In genomic region chr7:135213831-135214230, GRCh38 we compare ENCODE assay signal across 17 cellular contexts. TPM values are rescaled to one million over a fixed set of nuclear protein-coding genes. Genes with fewer than 3 reads are reported as not detected.
A peak's percentile ranks its signal among the peaks of the same experiment; 100 is the strongest.
DNase-seq lines count a peak whose midpoint lies in the region; ATAC-seq and TF ChIP-seq lines count a peak whose summit lies in the region.
"Had no signal": no experiment of that assay in that cellular context is flagged by ENCODE, and none has a peak within 500 bp of the region (broad histone marks: within the 10 kb centered on the region; RNA-seq: fewer than 3 reads in every experiment).

No MANE protein-coding gene starts in this region.

- no peak overlapping the region for H2BK15ac ChIP-seq in mesendoderm (replicated peaks; ENCODE audit: low read depth)

- H3K27me3 ChIP-seq in breast epithelium (no peaks in the 10 kb centered on the region), mesendoderm (ENCODE audit: insufficient read depth, low read length, poor library complexity) (no peaks in the 10 kb centered on the region)
- H3K27me3 ChIP-seq: BLaER1 had no signal

- TF ChIP-seq CTCF in MCF 10A (IDR thresholded peaks at IDR 0.05; ENCODE audit: unreplicated experiment) (no peak), breast epithelium (IDR thresholded peaks at IDR 0.05) (no peak), epithelial cell of esophagus (IDR thresholded peaks at IDR 0.05; ENCODE audit: insufficient read depth, low read depth, low read length, missing control alignments) (no peak), GM10266 (IDR thresholded peaks at IDR 0.05; ENCODE audit: control insufficient read depth, insufficient read depth, low read depth, missing control alignments) (no peak)

- no peak overlapping the region for H3K27ac ChIP-seq in breast epithelium
- no peak overlapping the region for H3K27ac ChIP-seq in mesendoderm (ENCODE audit: low read depth, low read length)
- H3K27ac ChIP-seq: BLaER1 had no signal

- no peak for TF ChIP-seq POLR2A in breast epithelium (IDR thresholded peaks at IDR 0.05)

- H3K4me3 ChIP-seq in breast epithelium: no peak overlapping the region
- H3K4me3 ChIP-seq in epithelial cell of esophagus (ENCODE audit: low read length): no peak overlapping the region
- H3K4me3 ChIP-seq in mesendoderm (ENCODE audit: low read length): no peak overlapping the region
- H3K4me3 ChIP-seq: BLaER1 had no signal

- no peak overlapping the region for H2BK5ac ChIP-seq in mesendoderm (ENCODE audit: low read length)

- H4K8ac ChIP-seq in mesendoderm (ENCODE audit: low read depth, low read length): no peak overlapping the region

- H3K9ac ChIP-seq in mesendoderm (ENCODE audit: low read length): no peak overlapping the region
- H3K9ac ChIP-seq: BLaER1 had no signal

- no peak overlapping the region for H3K4me2 ChIP-seq in mesendoderm (ENCODE audit: low read length)
- H3K4me2 ChIP-seq: BLaER1 had no signal

- H3K36me3 Mint-ChIP-seq in MCF 10A (ENCODE audit: insufficient read depth, unreplicated experiment): no peaks in the 10 kb centered on the region
- H3K36me3 Mint-ChIP-seq in stimulated activated naive B cell treated with anti-CD40 and anti-IgM and Interleukin-4, amounts not matched to agents 10 μg/mL and 1 μg/mL and 100 μg/mL, for 72 hours: peaks cover 9 to 26% of the 10 kb centered on the region in 2 donors

- H3K27ac Mint-ChIP-seq in MCF 10A (ENCODE audit: low read depth, unreplicated experiment): no peak overlapping the region
- H3K27ac Mint-ChIP-seq in stimulated activated naive B cell treated with anti-CD40 and anti-IgM and Interleukin-4, amounts not matched to agents 10 μg/mL and 1 μg/mL and 100 μg/mL, for 72 hours: peak overlapping the region; percentile 56

- no peak overlapping the region for H3K18ac ChIP-seq in mesendoderm (ENCODE audit: low read length)

- no peaks in the 10 kb centered on the region for H3K9me3 ChIP-seq in breast epithelium
- H3K9me3 ChIP-seq: BLaER1 had no signal

- DNase-seq in MCF 10A (ENCODE audit: unreplicated experiment): peak; percentile 39
- no peak for DNase-seq in breast epithelium (ENCODE audit: low spot score in 2 of 2)
- peak; percentile 89 for DNase-seq in epithelial cell of esophagus (ENCODE audit: low read depth)
- peak; percentile 46 for DNase-seq in mesendoderm
- no peak for DNase-seq in stimulated activated naive B cell treated with anti-CD40 and anti-IgM and Interleukin-4, amounts not matched to agents 10 μg/mL and 1 μg/mL and 100 μg/mL, for 72 hours
- DNase-seq in LoVo (ENCODE audit: low spot score): no peak
- DNase-seq in GM10266 (ENCODE audit: extremely low spot score): no peak
- DNase-seq in SW480 (ENCODE audit: low spot score): no peak
- DNase-seq: 8988T, MV-4-11, NCI-H1417 treated with DMSO at 0.1 percent for 48 hours, NCI-H2029 treated with DMSO at 0.1 percent for 48 hours, NCI-H510A had no signal

- H3K9me3 Mint-ChIP-seq in MCF 10A (ENCODE audit: unreplicated experiment): no peaks in the 10 kb centered on the region
- H3K9me3 Mint-ChIP-seq in stimulated activated naive B cell treated with anti-CD40 and anti-IgM and Interleukin-4, amounts not matched to agents 10 μg/mL and 1 μg/mL and 100 μg/mL, for 72 hours: no peaks in the 10 kb centered on the region

- no peaks in the 10 kb centered on the region for H3K27me3 Mint-ChIP-seq in MCF 10A (ENCODE audit: insufficient read depth, unreplicated experiment)
- peaks cover 0 to 7% of the 10 kb centered on the region in 2 donors for H3K27me3 Mint-ChIP-seq in stimulated activated naive B cell treated with anti-CD40 and anti-IgM and Interleukin-4, amounts not matched to agents 10 μg/mL and 1 μg/mL and 100 μg/mL, for 72 hours

- H2AK5ac ChIP-seq in mesendoderm (ENCODE audit: low read length): no peak overlapping the region

- intact Hi-C loops in MCF 10A (cut with micrococcal nuclease) (no loop called here), breast epithelium (cut with DNase I; ENCODE audit: low total_unique reads) (no loop called here)

- no peak overlapping the region for H4K5ac ChIP-seq in mesendoderm (ENCODE audit: low read length)

- H3K36me3 ChIP-seq in breast epithelium (no peaks in the 10 kb centered on the region), mesendoderm (ENCODE audit: control insufficient read depth, insufficient read depth, low read length) (no peaks in the 10 kb centered on the region)
- H3K36me3 ChIP-seq: BLaER1 had no signal

- H3K4me1 Mint-ChIP-seq in MCF 10A (ENCODE audit: insufficient read depth, unreplicated experiment): no peaks in the 10 kb centered on the region
- H3K4me1 Mint-ChIP-seq in stimulated activated naive B cell treated with anti-CD40 and anti-IgM and Interleukin-4, amounts not matched to agents 10 μg/mL and 1 μg/mL and 100 μg/mL, for 72 hours: peaks cover 11 to 32% of the 10 kb centered on the region in 2 donors

- no CpG with 5 or more reads among the region's 2 CpGs for WGBS in mesendoderm (ENCODE audit: extremely low coverage, insufficient coverage, low lambda C conversion rate)

- no peak for ATAC-seq in stimulated activated naive B cell treated with anti-CD40 and anti-IgM and Interleukin-4, amounts not matched to agents 10 μg/mL and 1 μg/mL and 100 μg/mL, for 72 hours (replicated peaks)
- ATAC-seq: Right ventricle myocardium inferior had no signal

- peak overlapping the region; percentile 22 for H3K56ac ChIP-seq in mesendoderm (ENCODE audit: low read length)

- no peak overlapping the region for H3K4ac ChIP-seq in mesendoderm (ENCODE audit: low read depth, low read length)

- H3K79me1 ChIP-seq in mesendoderm (ENCODE audit: low read length): no peaks in the 10 kb centered on the region

- no peak overlapping the region for H3K23ac ChIP-seq in mesendoderm (ENCODE audit: low read length)

- H3K4me1 ChIP-seq in breast epithelium (no peaks in the 10 kb centered on the region), mesendoderm (ENCODE audit: control insufficient read depth, low read depth, low read length) (peaks cover 3% of the 10 kb centered on the region)

- no TSS peak for BruUV-seq in MCF 10A (replicated peaks; lab: Mats Ljungman, UMichigan)

- no peaks in the 10 kb centered on the region for H3K79me2 ChIP-seq in mesendoderm (ENCODE audit: control insufficient read depth, insufficient read depth, low read length)

- H2BK120ac ChIP-seq in mesendoderm (ENCODE audit: low read depth, low read length): no peak overlapping the region

- H3K4me3 Mint-ChIP-seq in MCF 10A (ENCODE audit: unreplicated experiment): no peak overlapping the region
- peak overlapping the region in 1 of 2 donors; percentile 13 for H3K4me3 Mint-ChIP-seq in stimulated activated naive B cell treated with anti-CD40 and anti-IgM and Interleukin-4, amounts not matched to agents 10 μg/mL and 1 μg/mL and 100 μg/mL, for 72 hours

- CTCF ChIA-PET in MCF 10A (lab: Yijun Ruan, JAX): interaction anchor here (0.6 to 2.0 kb wide), 3 partner anchors 43 to 122 kb away, joined by 3 to 9 read pairs (median 4); partner anchors contain the start of gene CYREN

- POLR2A ChIA-PET in MCF 10A (lab: Yijun Ruan, JAX): interaction anchor here (1.3 to 2.3 kb wide), 2 partner anchors 36 to 44 kb away, joined by 3 to 8 read pairs; partner anchors contain the start of gene CYREN

RNA-seq across cellular contexts. Expression of gene WDR91, which starts 2.5 kb away (rescaled TPM):
- total RNA-seq in MCF 10A (2022) (6.7 and 7.3 TPM in 2 replicates), breast epithelium (10 to 100 TPM; 21.4 to 26.5 (median 23.1) TPM)
- 4.4 TPM for polyA plus RNA-seq in mesendoderm (2013, experiment 1 of 2)
- polyA plus RNA-seq in mesendoderm (2013, experiment 2 of 2): 4.7 TPM

RNA-seq across cellular contexts. Expression of gene STRA8, which starts 19.8 kb away (rescaled TPM):
- not detected in 2 replicates for total RNA-seq in MCF 10A (2022)
- total RNA-seq in breast epithelium: not detected
- not detected for polyA plus RNA-seq in mesendoderm (2013, experiment 1 of 2)
- polyA plus RNA-seq in mesendoderm (2013, experiment 2 of 2): not detected
- total RNA-seq: H4, LHCN-M2, Right ventricle myocardium inferior had no signal

RNA-seq across cellular contexts. Expression of gene CYREN, which starts 43.3 kb away (rescaled TPM):
- total RNA-seq in MCF 10A (2022) (66.0 and 71.0 TPM in 2 replicates), breast epithelium (10 to 100 TPM; 36.8 to 41.6 (median 41.6) TPM)
- 32.4 TPM for polyA plus RNA-seq in mesendoderm (2013, experiment 1 of 2)
- polyA plus RNA-seq in mesendoderm (2013, experiment 2 of 2): 31.9 TPM

Comparison
In these comparisons a context has a peak if more than half of its experiments do, and no peak if none do; other contexts are left out.
1. DNase-seq: peak in MCF 10A (single experiment), epithelial cell of esophagus (single experiment) and mesendoderm (single experiment); none in breast epithelium (0 of 2), stimulated activated naive B cell treated with anti-CD40 and anti-IgM and Interleukin-4, amounts not matched to agents 10 μg/mL and 1 μg/mL and 100 μg/mL, for 72 hours (single experiment), LoVo (single experiment), GM10266 (single experiment) and SW480 (single experiment).